In the genomic region with DNA sequence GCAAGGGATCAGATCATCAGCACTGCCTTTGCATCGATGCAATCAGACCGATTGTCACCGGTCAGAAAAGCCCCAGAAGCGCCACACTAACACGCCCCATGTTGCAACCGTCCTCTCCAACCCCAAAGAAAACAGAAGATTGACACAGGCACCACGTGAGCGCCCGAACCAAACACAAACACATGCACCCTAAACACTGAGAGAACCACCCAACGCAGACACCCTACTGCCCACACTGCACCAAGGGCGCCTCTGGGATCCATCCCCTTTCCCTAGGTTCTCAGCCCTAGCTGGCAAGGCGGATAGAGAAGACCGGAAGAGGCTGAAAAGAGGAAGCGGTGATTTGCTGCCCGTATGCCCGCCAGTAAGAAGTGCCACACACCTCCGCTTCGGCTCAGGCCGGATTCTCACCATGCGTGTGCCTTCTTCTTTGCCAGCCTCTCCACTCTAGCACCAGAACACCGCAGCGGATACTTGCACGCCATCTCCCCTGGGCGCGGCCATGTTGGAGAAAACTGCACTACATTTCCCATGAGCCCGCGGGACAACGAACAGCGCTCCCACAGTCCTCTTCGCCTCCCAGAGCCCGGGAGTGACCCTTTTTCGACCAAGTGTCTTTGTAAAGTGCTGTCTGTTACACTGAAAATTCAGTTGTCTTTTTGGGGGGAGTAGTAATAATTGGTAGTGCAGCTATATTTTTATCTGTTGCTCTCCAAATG, we compare ENCODE assay signal across 1 cellular context.
A peak's percentile ranks its signal among the peaks of the same experiment; 100 is the strongest.
TF ChIP-seq lines count a peak whose summit lies in the region.

A gene with protein sequence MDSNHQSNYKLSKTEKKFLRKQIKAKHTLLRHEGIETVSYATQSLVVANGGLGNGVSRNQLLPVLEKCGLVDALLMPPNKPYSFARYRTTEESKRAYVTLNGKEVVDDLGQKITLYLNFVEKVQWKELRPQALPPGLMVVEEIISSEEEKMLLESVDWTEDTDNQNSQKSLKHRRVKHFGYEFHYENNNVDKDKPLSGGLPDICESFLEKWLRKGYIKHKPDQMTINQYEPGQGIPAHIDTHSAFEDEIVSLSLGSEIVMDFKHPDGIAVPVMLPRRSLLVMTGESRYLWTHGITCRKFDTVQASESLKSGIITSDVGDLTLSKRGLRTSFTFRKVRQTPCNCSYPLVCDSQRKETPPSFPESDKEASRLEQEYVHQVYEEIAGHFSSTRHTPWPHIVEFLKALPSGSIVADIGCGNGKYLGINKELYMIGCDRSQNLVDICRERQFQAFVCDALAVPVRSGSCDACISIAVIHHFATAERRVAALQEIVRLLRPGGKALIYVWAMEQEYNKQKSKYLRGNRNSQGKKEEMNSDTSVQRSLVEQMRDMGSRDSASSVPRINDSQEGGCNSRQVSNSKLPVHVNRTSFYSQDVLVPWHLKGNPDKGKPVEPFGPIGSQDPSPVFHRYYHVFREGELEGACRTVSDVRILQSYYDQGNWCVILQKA (minus strand): TSS at position 517 of the 719 bp plus-strand sequence. CDS start 4,842 bp downstream, outside the sequence.

TF ChIP-seq in K562, 482 proteins besides CTCF, POLR2A, EP300 and RAD21 (continued from another document and continues in another):
- TF ChIP-seq, protein P1, sequence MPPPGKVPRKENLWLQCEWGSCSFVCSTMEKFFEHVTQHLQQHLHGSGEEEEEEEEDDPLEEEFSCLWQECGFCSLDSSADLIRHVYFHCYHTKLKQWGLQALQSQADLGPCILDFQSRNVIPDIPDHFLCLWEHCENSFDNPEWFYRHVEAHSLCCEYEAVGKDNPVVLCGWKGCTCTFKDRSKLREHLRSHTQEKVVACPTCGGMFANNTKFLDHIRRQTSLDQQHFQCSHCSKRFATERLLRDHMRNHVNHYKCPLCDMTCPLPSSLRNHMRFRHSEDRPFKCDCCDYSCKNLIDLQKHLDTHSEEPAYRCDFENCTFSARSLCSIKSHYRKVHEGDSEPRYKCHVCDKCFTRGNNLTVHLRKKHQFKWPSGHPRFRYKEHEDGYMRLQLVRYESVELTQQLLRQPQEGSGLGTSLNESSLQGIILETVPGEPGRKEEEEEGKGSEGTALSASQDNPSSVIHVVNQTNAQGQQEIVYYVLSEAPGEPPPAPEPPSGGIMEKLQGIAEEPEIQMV (tag; conservative IDR thresholded peaks at IDR 0.05; ENCODE audit: low read depth) = no peak
- TF ChIP-seq KDM5B (IDR thresholded peaks at IDR 0.05; ENCODE audit: insufficient replicate concordance, low read depth, low read length) = peak; percentile 35
- no peak for TF ChIP-seq TCF3 (CRISPR knock-in tag; IDR thresholded peaks at IDR 0.05)
- no peak for TF ChIP-seq NCOA4 (IDR thresholded peaks at IDR 0.05; ENCODE audit: partially characterized antibody)
- no peak for TF ChIP-seq ZNF140 (CRISPR knock-in tag; IDR thresholded peaks at IDR 0.05)
- TF ChIP-seq HDAC6 (IDR thresholded peaks at IDR 0.05; ENCODE audit: low read depth, low read length) = no peak
- TF ChIP-seq SMARCA5 (IDR thresholded peaks at IDR 0.05) = no peak
- no peak for TF ChIP-seq ILF3 (IDR thresholded peaks at IDR 0.05; ENCODE audit: borderline replicate concordance)
- TF ChIP-seq, protein P2, sequence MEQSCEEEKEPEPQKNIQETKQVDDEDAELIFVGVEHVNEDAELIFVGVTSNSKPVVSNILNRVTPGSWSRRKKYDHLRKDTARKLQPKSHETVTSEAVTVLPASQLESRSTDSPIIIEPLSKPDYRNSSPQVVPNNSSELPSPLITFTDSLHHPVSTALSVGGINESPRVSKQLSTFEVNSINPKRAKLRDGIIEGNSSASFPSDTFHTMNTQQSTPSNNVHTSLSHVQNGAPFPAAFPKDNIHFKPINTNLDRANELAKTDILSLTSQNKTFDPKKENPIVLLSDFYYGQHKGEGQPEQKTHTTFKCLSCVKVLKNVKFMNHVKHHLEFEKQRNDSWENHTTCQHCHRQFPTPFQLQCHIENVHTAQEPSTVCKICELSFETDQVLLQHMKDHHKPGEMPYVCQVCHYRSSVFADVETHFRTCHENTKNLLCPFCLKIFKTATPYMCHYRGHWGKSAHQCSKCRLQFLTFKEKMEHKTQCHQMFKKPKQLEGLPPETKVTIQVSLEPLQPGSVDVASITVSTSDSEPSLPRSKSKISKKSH (CRISPR knock-in tag; IDR thresholded peaks at IDR 0.05) = no peak
- no peak for TF ChIP-seq EGR1 (conservative IDR thresholded peaks at IDR 0.05)
- TF ChIP-seq PYGO2 (tag; IDR thresholded peaks at IDR 0.05) = no peak
- TF ChIP-seq, protein P3, sequence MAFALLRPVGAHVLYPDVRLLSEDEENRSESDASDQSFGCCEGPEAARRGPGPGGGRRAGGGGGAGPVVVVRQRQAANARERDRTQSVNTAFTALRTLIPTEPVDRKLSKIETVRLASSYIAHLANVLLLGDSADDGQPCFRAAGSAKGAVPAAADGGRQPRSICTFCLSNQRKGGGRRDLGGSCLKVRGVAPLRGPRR (CRISPR knock-in tag; IDR thresholded peaks at IDR 0.05) = no peak
- no peak for TF ChIP-seq HOXB6 (CRISPR knock-in tag; IDR thresholded peaks at IDR 0.05; ENCODE audit: borderline replicate concordance)
- TF ChIP-seq ZNF76 (CRISPR knock-in tag; IDR thresholded peaks at IDR 0.05; ENCODE audit: borderline replicate concordance) = 0 out of 2 replicates have a peak, but pooled peaks have one; percentile 61
- 0 out of 2 replicates have a peak, but pooled peaks have one; percentile 60 for TF ChIP-seq MTA1 (IDR thresholded peaks at IDR 0.05; ENCODE audit: borderline replicate concordance)
- no peak for TF ChIP-seq SAFB2 (IDR thresholded peaks at IDR 0.05; ENCODE audit: borderline replicate concordance, low read depth, low read length, severe bottlenecking)
- TF ChIP-seq, protein P4, sequence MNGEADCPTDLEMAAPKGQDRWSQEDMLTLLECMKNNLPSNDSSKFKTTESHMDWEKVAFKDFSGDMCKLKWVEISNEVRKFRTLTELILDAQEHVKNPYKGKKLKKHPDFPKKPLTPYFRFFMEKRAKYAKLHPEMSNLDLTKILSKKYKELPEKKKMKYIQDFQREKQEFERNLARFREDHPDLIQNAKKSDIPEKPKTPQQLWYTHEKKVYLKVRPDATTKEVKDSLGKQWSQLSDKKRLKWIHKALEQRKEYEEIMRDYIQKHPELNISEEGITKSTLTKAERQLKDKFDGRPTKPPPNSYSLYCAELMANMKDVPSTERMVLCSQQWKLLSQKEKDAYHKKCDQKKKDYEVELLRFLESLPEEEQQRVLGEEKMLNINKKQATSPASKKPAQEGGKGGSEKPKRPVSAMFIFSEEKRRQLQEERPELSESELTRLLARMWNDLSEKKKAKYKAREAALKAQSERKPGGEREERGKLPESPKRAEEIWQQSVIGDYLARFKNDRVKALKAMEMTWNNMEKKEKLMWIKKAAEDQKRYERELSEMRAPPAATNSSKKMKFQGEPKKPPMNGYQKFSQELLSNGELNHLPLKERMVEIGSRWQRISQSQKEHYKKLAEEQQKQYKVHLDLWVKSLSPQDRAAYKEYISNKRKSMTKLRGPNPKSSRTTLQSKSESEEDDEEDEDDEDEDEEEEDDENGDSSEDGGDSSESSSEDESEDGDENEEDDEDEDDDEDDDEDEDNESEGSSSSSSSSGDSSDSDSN (IDR thresholded peaks at IDR 0.05; ENCODE audit: borderline replicate concordance in 1 of 2, low read depth in 2 of 2, low read length in 2 of 2) = no peak
- TF ChIP-seq, protein P5, sequence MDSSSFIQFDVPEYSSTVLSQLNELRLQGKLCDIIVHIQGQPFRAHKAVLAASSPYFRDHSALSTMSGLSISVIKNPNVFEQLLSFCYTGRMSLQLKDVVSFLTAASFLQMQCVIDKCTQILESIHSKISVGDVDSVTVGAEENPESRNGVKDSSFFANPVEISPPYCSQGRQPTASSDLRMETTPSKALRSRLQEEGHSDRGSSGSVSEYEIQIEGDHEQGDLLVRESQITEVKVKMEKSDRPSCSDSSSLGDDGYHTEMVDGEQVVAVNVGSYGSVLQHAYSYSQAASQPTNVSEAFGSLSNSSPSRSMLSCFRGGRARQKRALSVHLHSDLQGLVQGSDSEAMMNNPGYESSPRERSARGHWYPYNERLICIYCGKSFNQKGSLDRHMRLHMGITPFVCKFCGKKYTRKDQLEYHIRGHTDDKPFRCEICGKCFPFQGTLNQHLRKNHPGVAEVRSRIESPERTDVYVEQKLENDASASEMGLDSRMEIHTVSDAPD (CRISPR knock-in tag; IDR thresholded peaks at IDR 0.05) = no peak
- TF ChIP-seq, protein P6, sequence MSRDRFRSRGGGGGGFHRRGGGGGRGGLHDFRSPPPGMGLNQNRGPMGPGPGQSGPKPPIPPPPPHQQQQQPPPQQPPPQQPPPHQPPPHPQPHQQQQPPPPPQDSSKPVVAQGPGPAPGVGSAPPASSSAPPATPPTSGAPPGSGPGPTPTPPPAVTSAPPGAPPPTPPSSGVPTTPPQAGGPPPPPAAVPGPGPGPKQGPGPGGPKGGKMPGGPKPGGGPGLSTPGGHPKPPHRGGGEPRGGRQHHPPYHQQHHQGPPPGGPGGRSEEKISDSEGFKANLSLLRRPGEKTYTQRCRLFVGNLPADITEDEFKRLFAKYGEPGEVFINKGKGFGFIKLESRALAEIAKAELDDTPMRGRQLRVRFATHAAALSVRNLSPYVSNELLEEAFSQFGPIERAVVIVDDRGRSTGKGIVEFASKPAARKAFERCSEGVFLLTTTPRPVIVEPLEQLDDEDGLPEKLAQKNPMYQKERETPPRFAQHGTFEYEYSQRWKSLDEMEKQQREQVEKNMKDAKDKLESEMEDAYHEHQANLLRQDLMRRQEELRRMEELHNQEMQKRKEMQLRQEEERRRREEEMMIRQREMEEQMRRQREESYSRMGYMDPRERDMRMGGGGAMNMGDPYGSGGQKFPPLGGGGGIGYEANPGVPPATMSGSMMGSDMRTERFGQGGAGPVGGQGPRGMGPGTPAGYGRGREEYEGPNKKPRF (IDR thresholded peaks at IDR 0.05; ENCODE audit: low read depth, low read length) = no peak
- TF ChIP-seq SMAD4 (CRISPR knock-in tag; conservative IDR thresholded peaks at IDR 0.05) = no peak
- TF ChIP-seq GABPB1 (CRISPR knock-in tag; IDR thresholded peaks at IDR 0.05) = no peak; the same call in 1 of the 2 replicates
- peak; percentile 47 for TF ChIP-seq RAD51 (IDR thresholded peaks at IDR 0.05; ENCODE audit: borderline replicate concordance, low read depth)
- TF ChIP-seq, protein P7, sequence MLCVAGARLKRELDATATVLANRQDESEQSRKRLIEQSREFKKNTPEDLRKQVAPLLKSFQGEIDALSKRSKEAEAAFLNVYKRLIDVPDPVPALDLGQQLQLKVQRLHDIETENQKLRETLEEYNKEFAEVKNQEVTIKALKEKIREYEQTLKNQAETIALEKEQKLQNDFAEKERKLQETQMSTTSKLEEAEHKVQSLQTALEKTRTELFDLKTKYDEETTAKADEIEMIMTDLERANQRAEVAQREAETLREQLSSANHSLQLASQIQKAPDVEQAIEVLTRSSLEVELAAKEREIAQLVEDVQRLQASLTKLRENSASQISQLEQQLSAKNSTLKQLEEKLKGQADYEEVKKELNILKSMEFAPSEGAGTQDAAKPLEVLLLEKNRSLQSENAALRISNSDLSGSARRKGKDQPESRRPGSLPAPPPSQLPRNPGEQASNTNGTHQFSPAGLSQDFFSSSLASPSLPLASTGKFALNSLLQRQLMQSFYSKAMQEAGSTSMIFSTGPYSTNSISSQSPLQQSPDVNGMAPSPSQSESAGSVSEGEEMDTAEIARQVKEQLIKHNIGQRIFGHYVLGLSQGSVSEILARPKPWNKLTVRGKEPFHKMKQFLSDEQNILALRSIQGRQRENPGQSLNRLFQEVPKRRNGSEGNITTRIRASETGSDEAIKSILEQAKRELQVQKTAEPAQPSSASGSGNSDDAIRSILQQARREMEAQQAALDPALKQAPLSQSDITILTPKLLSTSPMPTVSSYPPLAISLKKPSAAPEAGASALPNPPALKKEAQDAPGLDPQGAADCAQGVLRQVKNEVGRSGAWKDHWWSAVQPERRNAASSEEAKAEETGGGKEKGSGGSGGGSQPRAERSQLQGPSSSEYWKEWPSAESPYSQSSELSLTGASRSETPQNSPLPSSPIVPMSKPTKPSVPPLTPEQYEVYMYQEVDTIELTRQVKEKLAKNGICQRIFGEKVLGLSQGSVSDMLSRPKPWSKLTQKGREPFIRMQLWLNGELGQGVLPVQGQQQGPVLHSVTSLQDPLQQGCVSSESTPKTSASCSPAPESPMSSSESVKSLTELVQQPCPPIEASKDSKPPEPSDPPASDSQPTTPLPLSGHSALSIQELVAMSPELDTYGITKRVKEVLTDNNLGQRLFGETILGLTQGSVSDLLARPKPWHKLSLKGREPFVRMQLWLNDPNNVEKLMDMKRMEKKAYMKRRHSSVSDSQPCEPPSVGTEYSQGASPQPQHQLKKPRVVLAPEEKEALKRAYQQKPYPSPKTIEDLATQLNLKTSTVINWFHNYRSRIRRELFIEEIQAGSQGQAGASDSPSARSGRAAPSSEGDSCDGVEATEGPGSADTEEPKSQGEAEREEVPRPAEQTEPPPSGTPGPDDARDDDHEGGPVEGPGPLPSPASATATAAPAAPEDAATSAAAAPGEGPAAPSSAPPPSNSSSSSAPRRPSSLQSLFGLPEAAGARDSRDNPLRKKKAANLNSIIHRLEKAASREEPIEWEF (CRISPR knock-in tag; IDR thresholded peaks at IDR 0.05) = no peak
- TF ChIP-seq, protein P8, sequence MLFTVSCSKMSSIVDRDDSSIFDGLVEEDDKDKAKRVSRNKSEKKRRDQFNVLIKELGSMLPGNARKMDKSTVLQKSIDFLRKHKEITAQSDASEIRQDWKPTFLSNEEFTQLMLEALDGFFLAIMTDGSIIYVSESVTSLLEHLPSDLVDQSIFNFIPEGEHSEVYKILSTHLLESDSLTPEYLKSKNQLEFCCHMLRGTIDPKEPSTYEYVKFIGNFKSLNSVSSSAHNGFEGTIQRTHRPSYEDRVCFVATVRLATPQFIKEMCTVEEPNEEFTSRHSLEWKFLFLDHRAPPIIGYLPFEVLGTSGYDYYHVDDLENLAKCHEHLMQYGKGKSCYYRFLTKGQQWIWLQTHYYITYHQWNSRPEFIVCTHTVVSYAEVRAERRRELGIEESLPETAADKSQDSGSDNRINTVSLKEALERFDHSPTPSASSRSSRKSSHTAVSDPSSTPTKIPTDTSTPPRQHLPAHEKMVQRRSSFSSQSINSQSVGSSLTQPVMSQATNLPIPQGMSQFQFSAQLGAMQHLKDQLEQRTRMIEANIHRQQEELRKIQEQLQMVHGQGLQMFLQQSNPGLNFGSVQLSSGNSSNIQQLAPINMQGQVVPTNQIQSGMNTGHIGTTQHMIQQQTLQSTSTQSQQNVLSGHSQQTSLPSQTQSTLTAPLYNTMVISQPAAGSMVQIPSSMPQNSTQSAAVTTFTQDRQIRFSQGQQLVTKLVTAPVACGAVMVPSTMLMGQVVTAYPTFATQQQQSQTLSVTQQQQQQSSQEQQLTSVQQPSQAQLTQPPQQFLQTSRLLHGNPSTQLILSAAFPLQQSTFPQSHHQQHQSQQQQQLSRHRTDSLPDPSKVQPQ (CRISPR knock-in tag; IDR thresholded peaks at IDR 0.05; ENCODE audit: borderline replicate concordance) = no peak
- no peak for TF ChIP-seq SETDB1 (IDR thresholded peaks at IDR 0.05; ENCODE audit: low read length)
- no peak for TF ChIP-seq SRSF9 (IDR thresholded peaks at IDR 0.05; ENCODE audit: borderline replicate concordance, low read depth, low read length)
- TF ChIP-seq, protein P9, sequence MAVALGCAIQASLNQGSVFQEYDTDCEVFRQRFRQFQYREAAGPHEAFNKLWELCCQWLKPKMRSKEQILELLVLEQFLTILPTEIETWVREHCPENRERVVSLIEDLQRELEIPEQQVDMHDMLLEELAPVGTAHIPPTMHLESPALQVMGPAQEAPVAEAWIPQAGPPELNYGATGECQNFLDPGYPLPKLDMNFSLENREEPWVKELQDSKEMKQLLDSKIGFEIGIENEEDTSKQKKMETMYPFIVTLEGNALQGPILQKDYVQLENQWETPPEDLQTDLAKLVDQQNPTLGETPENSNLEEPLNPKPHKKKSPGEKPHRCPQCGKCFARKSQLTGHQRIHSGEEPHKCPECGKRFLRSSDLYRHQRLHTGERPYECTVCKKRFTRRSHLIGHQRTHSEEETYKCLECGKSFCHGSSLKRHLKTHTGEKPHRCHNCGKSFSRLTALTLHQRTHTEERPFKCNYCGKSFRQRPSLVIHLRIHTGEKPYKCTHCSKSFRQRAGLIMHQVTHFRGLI (CRISPR knock-in tag; IDR thresholded peaks at IDR 0.05) = no peak
- no peak for TF ChIP-seq LCOR (CRISPR knock-in tag; IDR thresholded peaks at IDR 0.05)
